In the genomic region with DNA sequence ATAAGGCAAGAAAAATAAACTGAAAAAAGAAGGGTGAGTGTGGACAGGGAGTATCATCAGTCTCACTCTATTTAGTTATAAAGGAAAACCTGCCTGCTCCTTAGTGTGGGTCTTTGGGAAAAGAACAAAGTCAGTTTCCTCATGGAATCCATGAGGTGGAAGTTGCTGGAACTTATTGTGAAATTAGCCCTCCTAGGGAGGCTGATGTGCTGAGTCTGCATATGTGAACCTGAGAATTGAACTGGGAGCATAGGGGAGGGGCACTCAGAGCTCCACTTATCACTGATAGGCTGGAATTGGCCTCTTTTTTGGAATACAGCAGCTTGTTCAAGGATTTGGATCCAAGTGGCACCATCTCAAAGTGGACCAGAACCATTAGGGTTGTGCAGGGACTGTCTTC, we compare ENCODE assay signal across 2 cellular contexts.
A peak's percentile ranks its signal among the peaks of the same experiment; 100 is the strongest.
TF ChIP-seq lines count a peak whose summit lies in the region.

No MANE protein-coding gene starts in this region.

TF ChIP-seq in K562, 482 proteins besides CTCF, POLR2A, EP300 and RAD21 (continued from another document):
- TF ChIP-seq ZMIZ1 (IDR thresholded peaks at IDR 0.05; ENCODE audit: low read depth in 2 of 2, low read length in 2 of 2) = no peak
- TF ChIP-seq PYGO2 (tag; IDR thresholded peaks at IDR 0.05) = no peak
- no peak for TF ChIP-seq ETV5 (CRISPR knock-in tag; IDR thresholded peaks at IDR 0.05; ENCODE audit: low read depth)
- no peak for TF ChIP-seq MAX (CRISPR knock-in tag; IDR thresholded peaks at IDR 0.05)
- peak; percentile 74 for TF ChIP-seq C11orf30 (IDR thresholded peaks at IDR 0.05; ENCODE audit: low read depth)

TF ChIP-seq in WTC11, 78 proteins besides CTCF, POLR2A, EP300 and RAD21 (continued from another document):
- TF ChIP-seq ARID4B (CRISPR knock-in tag; IDR thresholded peaks at IDR 0.05; ENCODE audit: borderline replicate concordance) = no peak
- no peak for TF ChIP-seq IRF2 (CRISPR knock-in tag; IDR thresholded peaks at IDR 0.05; ENCODE audit: borderline replicate concordance, low read depth)
- TF ChIP-seq E2F1 (CRISPR knock-in tag; IDR thresholded peaks at IDR 0.05) = no peak
- no peak for TF ChIP-seq JUN (CRISPR knock-in tag; IDR thresholded peaks at IDR 0.05)
- TF ChIP-seq CDX4 (CRISPR knock-in tag; IDR thresholded peaks at IDR 0.05; ENCODE audit: borderline replicate concordance) = no peak
- TF ChIP-seq NFATC4 (CRISPR knock-in tag; IDR thresholded peaks at IDR 0.05) = no peak
- no peak for TF ChIP-seq ZNF396 (CRISPR knock-in tag; IDR thresholded peaks at IDR 0.05; ENCODE audit: borderline replicate concordance)
- TF ChIP-seq USF1 (CRISPR knock-in tag; IDR thresholded peaks at IDR 0.05) = no peak
